2 cellular contexts compared by ENCODE assay signal in the genomic region with DNA sequence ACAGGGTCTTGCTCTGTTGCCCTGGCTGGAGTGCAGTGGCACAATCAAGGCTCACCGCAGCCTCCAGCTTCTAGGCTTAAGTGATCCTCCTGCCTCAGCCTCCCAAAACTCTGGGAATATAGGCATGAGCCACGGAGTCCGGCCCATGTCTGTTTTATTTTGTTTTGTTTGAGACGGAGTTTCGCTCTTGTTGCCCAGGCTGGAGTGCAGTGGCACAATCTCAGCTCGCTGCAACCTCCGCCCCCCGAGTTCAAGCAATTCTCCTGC.
TF ChIP-seq lines count a peak whose summit lies in the region.

No MANE protein-coding gene starts in this region.

TF ChIP-seq in WTC11, 78 proteins besides CTCF, POLR2A, EP300 and RAD21:
- peak; percentile 99 for TF ChIP-seq ZNF121 (CRISPR knock-in tag; IDR thresholded peaks at IDR 0.05)
- peak; percentile 93 for TF ChIP-seq GTF2I (CRISPR knock-in tag; conservative IDR thresholded peaks at IDR 0.05)

TF ChIP-seq in GM12878, 131 proteins besides CTCF, POLR2A, EP300 and RAD21:
- TF ChIP-seq HDGF (IDR thresholded peaks at IDR 0.05): 0 out of 2 replicates have a peak, but pooled peaks have one; percentile 9
- TF ChIP-seq, protein P1, sequence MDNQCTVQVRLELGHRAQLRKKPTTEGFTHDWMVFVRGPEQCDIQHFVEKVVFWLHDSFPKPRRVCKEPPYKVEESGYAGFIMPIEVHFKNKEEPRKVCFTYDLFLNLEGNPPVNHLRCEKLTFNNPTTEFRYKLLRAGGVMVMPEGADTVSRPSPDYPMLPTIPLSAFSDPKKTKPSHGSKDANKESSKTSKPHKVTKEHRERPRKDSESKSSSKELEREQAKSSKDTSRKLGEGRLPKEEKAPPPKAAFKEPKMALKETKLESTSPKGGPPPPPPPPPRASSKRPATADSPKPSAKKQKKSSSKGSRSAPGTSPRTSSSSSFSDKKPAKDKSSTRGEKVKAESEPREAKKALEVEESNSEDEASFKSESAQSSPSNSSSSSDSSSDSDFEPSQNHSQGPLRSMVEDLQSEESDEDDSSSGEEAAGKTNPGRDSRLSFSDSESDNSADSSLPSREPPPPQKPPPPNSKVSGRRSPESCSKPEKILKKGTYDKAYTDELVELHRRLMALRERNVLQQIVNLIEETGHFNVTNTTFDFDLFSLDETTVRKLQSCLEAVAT (IDR thresholded peaks at IDR 0.05): peak; percentile 76; the same call in 1 of the 2 replicates
